Comparison of ENCODE assay signal across 1 cellular context in genomic region chrX:53437211-53437610, GRCh38.
TF ChIP-seq lines count a peak whose summit lies in the region.

No MANE protein-coding gene starts in this region.

TF ChIP-seq in neural cell, 6 proteins besides CTCF, POLR2A, EP300 and RAD21:
- no peak for TF ChIP-seq EZH2 (IDR thresholded peaks at IDR 0.05; ENCODE audit: borderline replicate concordance, insufficient read depth, low read length, poor library complexity, severe bottlenecking)
